29 cellular contexts compared by ENCODE assay signal in the genomic region with DNA sequence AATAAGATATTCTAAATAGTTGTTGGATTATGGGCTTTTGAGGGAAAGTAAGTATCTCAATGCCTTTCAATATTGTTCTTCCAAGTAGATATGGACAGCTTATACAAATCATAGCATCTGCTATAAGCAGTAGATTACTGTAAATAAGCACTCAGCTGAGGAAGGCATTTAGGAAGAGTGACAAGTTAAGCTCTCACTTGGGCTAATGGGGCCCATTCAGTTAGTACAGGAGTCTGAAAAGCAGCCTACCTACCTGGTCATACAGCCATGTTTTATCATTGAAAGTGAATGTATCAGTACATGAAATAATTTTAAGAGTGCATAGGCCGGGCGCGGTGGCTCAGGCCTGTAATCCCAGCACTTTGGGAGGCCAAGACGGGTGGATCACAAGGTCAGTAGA.
"Had no signal": no experiment of that assay in that cellular context is flagged by ENCODE, and none has a peak within 500 bp of the region (broad histone marks: within the 10 kb centered on the region; RNA-seq: fewer than 3 reads in every experiment).

No MANE protein-coding gene starts in this region.

- H2AFZ ChIP-seq: hepatocyte, neural progenitor cell, parathyroid adenoma had no signal

- H3K27me3 Mint-ChIP-seq: dendritic cell treated with granulocyte-macrophage colony-stimulating factor and Interleukin-4, amounts not matched to agents 40 ng/mL and 50 ng/mL, for 4 days; naive B cell; natural killer cell treated with Interleukin-12 subunit alpha and Interleukin-12 subunit beta and Interleukin-15 and Interleukin-18, amount 100 ng/mL, for 72 hours; stimulated activated memory B cell treated with anti-CD40 and anti-IgM and Interleukin-4, amounts not matched to agents 10 μg/mL and 1 μg/mL and 100 μg/mL, for 72 hours; stimulated activated naive CD8-positive, alpha-beta T cell treated with anti-CD3 and anti-CD28 coated beads, Interleukin-15, Interleukin-2, amounts not matched to agents 100 ng/mL and 50 ng/mL, for 24 hours had no signal

- H3K4me1 ChIP-seq: colonic mucosa, parathyroid adenoma, prostate gland, upper lobe of right lung, uterus had no signal

- H3K4me3 Mint-ChIP-seq: dendritic cell treated with granulocyte-macrophage colony-stimulating factor and Interleukin-4, amounts not matched to agents 40 ng/mL and 50 ng/mL, for 4 days; endodermal cell; mesothelial cell of epicardium; naive B cell; natural killer cell treated with Interleukin-12 subunit alpha and Interleukin-12 subunit beta and Interleukin-15 and Interleukin-18, amount 100 ng/mL, for 72 hours; neural progenitor cell; stimulated activated memory B cell treated with anti-CD40 and anti-IgM and Interleukin-4, amounts not matched to agents 10 μg/mL and 1 μg/mL and 100 μg/mL, for 72 hours; stimulated activated naive CD8-positive, alpha-beta T cell treated with anti-CD3 and anti-CD28 coated beads, Interleukin-15, Interleukin-2, amounts not matched to agents 100 ng/mL and 50 ng/mL, for 24 hours had no signal

- H3K9ac ChIP-seq: neural progenitor cell, parathyroid adenoma had no signal

- H3K36me3 ChIP-seq: colonic mucosa, gastroesophageal sphincter, heart left ventricle, left lung, neural progenitor cell, prostate gland, right atrium auricular region, thoracic aorta, tibial nerve, upper lobe of right lung, uterus had no signal

- H3K9me3 Mint-ChIP-seq: dendritic cell treated with granulocyte-macrophage colony-stimulating factor and Interleukin-4, amounts not matched to agents 40 ng/mL and 50 ng/mL, for 4 days; endodermal cell; mesothelial cell of epicardium; naive B cell; natural killer cell treated with Interleukin-12 subunit alpha and Interleukin-12 subunit beta and Interleukin-15 and Interleukin-18, amount 100 ng/mL, for 72 hours; stimulated activated memory B cell treated with anti-CD40 and anti-IgM and Interleukin-4, amounts not matched to agents 10 μg/mL and 1 μg/mL and 100 μg/mL, for 72 hours; stimulated activated naive CD8-positive, alpha-beta T cell treated with anti-CD3 and anti-CD28 coated beads, Interleukin-15, Interleukin-2, amounts not matched to agents 100 ng/mL and 50 ng/mL, for 24 hours had no signal

- H3K27ac Mint-ChIP-seq: dendritic cell treated with granulocyte-macrophage colony-stimulating factor and Interleukin-4, amounts not matched to agents 40 ng/mL and 50 ng/mL, for 4 days; naive B cell; natural killer cell treated with Interleukin-12 subunit alpha and Interleukin-12 subunit beta and Interleukin-15 and Interleukin-18, amount 100 ng/mL, for 72 hours; neural progenitor cell; stimulated activated memory B cell treated with anti-CD40 and anti-IgM and Interleukin-4, amounts not matched to agents 10 μg/mL and 1 μg/mL and 100 μg/mL, for 72 hours; stimulated activated naive CD8-positive, alpha-beta T cell treated with anti-CD3 and anti-CD28 coated beads, Interleukin-15, Interleukin-2, amounts not matched to agents 100 ng/mL and 50 ng/mL, for 24 hours had no signal

- H3K36me3 Mint-ChIP-seq: natural killer cell treated with Interleukin-12 subunit alpha and Interleukin-12 subunit beta and Interleukin-15 and Interleukin-18, amount 100 ng/mL, for 72 hours; stimulated activated memory B cell treated with anti-CD40 and anti-IgM and Interleukin-4, amounts not matched to agents 10 μg/mL and 1 μg/mL and 100 μg/mL, for 72 hours had no signal

- ATAC-seq: esophagus mucosa; gastroesophageal sphincter; heart left ventricle; left cardiac atrium; left lung; mucosa of descending colon; natural killer cell treated with Interleukin-12 subunit alpha and Interleukin-12 subunit beta and Interleukin-15 and Interleukin-18, amount 100 ng/mL, for 72 hours; sciatic nerve; stimulated activated memory B cell treated with anti-CD40 and anti-IgM and Interleukin-4, amounts not matched to agents 10 μg/mL and 1 μg/mL and 100 μg/mL, for 72 hours; upper lobe of right lung had no signal

- H3K9me3 ChIP-seq: colonic mucosa, gastroesophageal sphincter, heart left ventricle, left lung, mucosa of descending colon, prostate gland, right atrium auricular region, thoracic aorta, tibial nerve, upper lobe of right lung, uterus had no signal

- H3K4me1 Mint-ChIP-seq: stimulated activated memory B cell treated with anti-CD40 and anti-IgM and Interleukin-4, amounts not matched to agents 10 μg/mL and 1 μg/mL and 100 μg/mL, for 72 hours had no signal

- H3K27ac ChIP-seq: colonic mucosa, gastroesophageal sphincter, heart left ventricle, left lung, neural progenitor cell, parathyroid adenoma, prostate gland, right atrium auricular region, thoracic aorta, upper lobe of right lung, uterus had no signal

- DNase-seq: colonic mucosa; effector CD8-positive, alpha-beta T cell; endodermal cell; foreskin fibroblast; heart left ventricle; left cardiac atrium; left lung; mesenchymal stem cell; mucosa of descending colon; naive B cell; stimulated activated CD4-positive, alpha-beta T cell treated with anti-CD3 and anti-CD28 coated beads, Interleukin-2, amount 100 ng/mL, for 24 hours; stimulated activated CD4-positive, alpha-beta T cell treated with anti-CD3 and anti-CD28 coated beads, Interleukin-4, amount 100 ng/mL, for 24 hours; upper lobe of right lung; uterus had no signal

- H3K4me2 ChIP-seq: hepatocyte, neural progenitor cell had no signal

- H3K79me2 ChIP-seq: parathyroid adenoma had no signal

- H3K27me3 ChIP-seq: colonic mucosa, gastroesophageal sphincter, heart left ventricle, hepatocyte, left lung, neural progenitor cell, right atrium auricular region, tibial nerve, upper lobe of right lung, uterus had no signal

- H3K4me3 ChIP-seq: colonic mucosa, gastroesophageal sphincter, heart left ventricle, hepatocyte, left lung, mucosa of descending colon, neural progenitor cell, prostate gland, right atrium auricular region, thoracic aorta, tibial nerve, upper lobe of right lung, uterus had no signal
